In the genomic region with DNA sequence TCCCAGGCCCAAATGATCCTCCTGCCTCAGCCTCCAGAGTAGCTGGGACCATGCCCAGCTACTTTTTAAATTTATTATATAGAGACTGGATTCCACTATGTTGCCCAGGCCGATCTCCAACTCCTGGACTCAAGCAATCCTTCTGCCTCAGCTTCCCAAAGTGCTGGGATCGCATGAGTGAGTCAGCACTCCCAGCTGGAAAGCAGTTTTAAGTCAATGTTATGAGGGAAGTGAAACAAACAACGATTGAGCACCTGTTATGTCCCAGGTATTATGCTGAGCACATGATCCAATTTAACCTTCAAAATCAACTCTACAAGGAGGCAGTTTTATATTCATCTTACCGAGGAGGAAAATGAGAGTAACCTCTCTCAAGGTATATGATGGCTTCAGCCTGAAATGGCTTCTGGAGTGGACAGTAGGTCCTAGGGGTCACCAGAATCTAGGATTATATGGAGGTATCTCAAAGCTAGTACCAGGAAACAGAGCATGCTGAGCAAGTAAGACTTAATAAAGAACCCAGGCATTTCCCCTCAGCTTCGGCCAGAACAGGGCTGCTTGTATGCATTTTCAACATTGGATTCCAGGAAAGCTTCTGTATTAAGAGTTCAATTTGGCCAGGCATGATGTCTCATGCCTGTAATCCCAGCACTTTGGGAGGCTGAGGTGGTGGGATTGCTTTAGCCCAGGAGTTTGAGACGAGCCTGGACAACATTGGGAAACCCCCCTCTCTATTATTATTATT, we compare ENCODE assay signal across 20 cellular contexts. TPM values are rescaled to one million over a fixed set of nuclear protein-coding genes. Genes with fewer than 3 reads are reported as not detected.
A peak's percentile ranks its signal among the peaks of the same experiment; 100 is the strongest.
DNase-seq lines count a peak whose midpoint lies in the region; ATAC-seq, FAIRE-seq and TF ChIP-seq lines count a peak whose summit lies in the region.
"Had no signal": no experiment of that assay in that cellular context is flagged by ENCODE, and none has a peak within 500 bp of the region (broad histone marks: within the 10 kb centered on the region; RNA-seq: fewer than 3 reads in every experiment).

No MANE protein-coding gene starts in this region.

- no peaks in the 10 kb centered on the region for H3K9me3 Mint-ChIP-seq in Calu3 (ENCODE audit: low read depth, unreplicated experiment)
- H3K9me3 Mint-ChIP-seq in activated T-helper 1 cell treated with anti-CD3 and anti-CD28 coated beads, Interleukin-12 subunit alpha, Interleukin-12 subunit beta, Interleukin-2, Interleukin-4 antibody, amounts not matched to agents 30 ng/mL and 10 ng/mL and 1 ng/mL, durations not matched to agents 14 hours and 24 hours and 36 hours: no peaks in the 10 kb centered on the region

- no peak overlapping the region for H3K4me3 Mint-ChIP-seq in Calu3 (ENCODE audit: low read depth, unreplicated experiment)
- H3K4me3 Mint-ChIP-seq in activated T-helper 1 cell treated with anti-CD3 and anti-CD28 coated beads, Interleukin-12 subunit alpha, Interleukin-12 subunit beta, Interleukin-2, Interleukin-4 antibody, amounts not matched to agents 30 ng/mL and 10 ng/mL and 1 ng/mL, durations not matched to agents 14 hours and 24 hours and 36 hours: no peak overlapping the region

- H3K4me3 ChIP-seq in RWPE2 (ENCODE audit: severe bottlenecking) (no peak overlapping the region), stomach (no peak overlapping the region)
- H3K4me3 ChIP-seq: BLaER1 treated with 17β-estradiol and CSF1 and Interleukin-3, amounts not matched to agents 10 nM and 100 nM; SJSA1 had no signal

- intact Hi-C loops in Calu3 (cut with micrococcal nuclease; ENCODE audit: unreplicated experiment) (loop anchor here (5.0 kb wide), 2 partner anchors 33 to 53 kb away; partner anchors contain the start of gene EDN1), stomach (cut with DNase I; ENCODE audit: low total_unique reads) (no loop called here)
- intact Hi-C loops in activated T-helper 1 cell treated with anti-CD3 and anti-CD28 coated beads, Interleukin-12 subunit alpha, Interleukin-12 subunit beta, Interleukin-2, Interleukin-4 antibody, amounts not matched to agents 30 ng/mL and 10 ng/mL and 1 ng/mL, durations not matched to agents 14 hours and 24 hours and 36 hours (cut with micrococcal nuclease): no loop called here

- H3K27me3 Mint-ChIP-seq in Calu3 (ENCODE audit: unreplicated experiment): no peaks in the 10 kb centered on the region
- H3K27me3 Mint-ChIP-seq in activated T-helper 1 cell treated with anti-CD3 and anti-CD28 coated beads, Interleukin-12 subunit alpha, Interleukin-12 subunit beta, Interleukin-2, Interleukin-4 antibody, amounts not matched to agents 30 ng/mL and 10 ng/mL and 1 ng/mL, durations not matched to agents 14 hours and 24 hours and 36 hours (ENCODE audit: insufficient read depth): peaks cover 2% of the 10 kb centered on the region

- H3K4me1 Mint-ChIP-seq in Calu3 (ENCODE audit: low read depth, unreplicated experiment): peaks cover 67% of the 10 kb centered on the region
- H3K4me1 Mint-ChIP-seq in activated T-helper 1 cell treated with anti-CD3 and anti-CD28 coated beads, Interleukin-12 subunit alpha, Interleukin-12 subunit beta, Interleukin-2, Interleukin-4 antibody, amounts not matched to agents 30 ng/mL and 10 ng/mL and 1 ng/mL, durations not matched to agents 14 hours and 24 hours and 36 hours (ENCODE audit: low read depth): no peaks in the 10 kb centered on the region

- TF ChIP-seq POLR2A in stomach (IDR thresholded peaks at IDR 0.05): no peak

- H3K27ac ChIP-seq in RWPE2 (ENCODE audit: poor library complexity, severe bottlenecking) (peak overlapping the region; percentile 87), stomach (peak overlapping the region; percentile 72 to 84 (median 81))
- H3K27ac ChIP-seq: BLaER1 treated with 17β-estradiol and CSF1 and Interleukin-3, amounts not matched to agents 10 nM and 100 nM; HL-60; RWPE1; SJSA1 had no signal

- TF ChIP-seq CTCF in Calu3 (IDR thresholded peaks at IDR 0.05; ENCODE audit: unreplicated experiment) (no peak), RWPE2 (IDR thresholded peaks at IDR 0.05; ENCODE audit: poor library complexity, severe bottlenecking) (no peak), stomach (IDR thresholded peaks at IDR 0.05) (no peak)

- H3K27me3 ChIP-seq in RWPE2 (ENCODE audit: insufficient read depth, poor library complexity, severe bottlenecking) (no peaks in the 10 kb centered on the region), stomach (no peaks in the 10 kb centered on the region)
- H3K27me3 ChIP-seq: BLaER1 treated with 17β-estradiol and CSF1 and Interleukin-3, amounts not matched to agents 10 nM and 100 nM; SJSA1 had no signal

- BruUV-seq in Calu3 (replicated peaks; lab: Mats Ljungman, UMichigan): no TSS peak

- no peak for ATAC-seq in RWPE2 (ENCODE audit: low read depth)

- CTCF ChIA-PET in Calu3 (lab: Charles Lee): interaction anchor here (1.7 kb wide), 1 partner anchor 159 kb away, joined by 4 read pairs; no protein-coding TSS in a partner anchor

- TF ChIP-seq EP300 in stomach (IDR thresholded peaks at IDR 0.05): no peak

- H3K36me3 ChIP-seq in RWPE2 (ENCODE audit: low read depth) (no peaks in the 10 kb centered on the region), stomach (no peaks in the 10 kb centered on the region)
- H3K36me3 ChIP-seq: BLaER1 treated with 17β-estradiol and CSF1 and Interleukin-3, amounts not matched to agents 10 nM and 100 nM; SJSA1 had no signal

- peaks cover 5% of the 10 kb centered on the region for H3K36me3 Mint-ChIP-seq in Calu3 (ENCODE audit: insufficient read depth, unreplicated experiment)
- no peaks in the 10 kb centered on the region for H3K36me3 Mint-ChIP-seq in activated T-helper 1 cell treated with anti-CD3 and anti-CD28 coated beads, Interleukin-12 subunit alpha, Interleukin-12 subunit beta, Interleukin-2, Interleukin-4 antibody, amounts not matched to agents 30 ng/mL and 10 ng/mL and 1 ng/mL, durations not matched to agents 14 hours and 24 hours and 36 hours (ENCODE audit: low read depth)

- DNase-seq in Calu3: no peak
- DNase-seq in RWPE2 (ENCODE audit: low spot score): no peak
- DNase-seq in fibroblast of gingiva (ENCODE audit: low read depth): peak; percentile 25
- DNase-seq in stomach: no peak
- DNase-seq in NCI-H82 (lab: John Stamatoyannopoulos, UW): no peak
- no peak for DNase-seq in NCI-H2029 treated with DMSO at 0.1 percent for 48 hours (lab: John Stamatoyannopoulos, UW)
- no peak for DNase-seq in GM19239 (ENCODE audit: insufficient read length, low spot score)
- no peak for DNase-seq in activated T-helper 1 cell treated with anti-CD3 and anti-CD28 coated beads, Interleukin-12 subunit alpha, Interleukin-12 subunit beta, Interleukin-2, Interleukin-4 antibody, amounts not matched to agents 30 ng/mL and 10 ng/mL and 1 ng/mL, durations not matched to agents 14 hours and 24 hours and 36 hours (ENCODE audit: low spot score)
- DNase-seq: DMS79, MV-4-11, NCI-H1417 treated with DMSO at 0.1 percent for 48 hours, NCI-H2029, NCI-H2171 treated with DMSO at 0.1 percent for 48 hours, NCI-H446 treated with DMSO at 0.1 percent for 48 hours, OCI-M1 had no signal

- no peaks in the 10 kb centered on the region for H3K9me3 ChIP-seq in RWPE2 (ENCODE audit: severe bottlenecking)
- H3K9me3 ChIP-seq in stomach: no peaks in the 10 kb centered on the region
- H3K9me3 ChIP-seq: SJSA1 had no signal

- FAIRE-seq in GM19239 (lab: Jason Lieb, UNC): no peak
- FAIRE-seq: HTR-8/SVneo had no signal

- H3K4me1 ChIP-seq in RWPE2 (ENCODE audit: insufficient read depth, poor library complexity, severe bottlenecking) (peaks cover 34% of the 10 kb centered on the region), stomach (peaks cover 19 to 50% (median 32%) of the 10 kb centered on the region in 4 donors)

- H3K27ac Mint-ChIP-seq in Calu3 (ENCODE audit: unreplicated experiment): peak overlapping the region; percentile 83
- H3K27ac Mint-ChIP-seq in activated T-helper 1 cell treated with anti-CD3 and anti-CD28 coated beads, Interleukin-12 subunit alpha, Interleukin-12 subunit beta, Interleukin-2, Interleukin-4 antibody, amounts not matched to agents 30 ng/mL and 10 ng/mL and 1 ng/mL, durations not matched to agents 14 hours and 24 hours and 36 hours: no peak overlapping the region

- 52 to 62% (median 58%) methylated on average over 6 of the region's 6 CpGs for WGBS in stomach, 5 donors

RNA-seq across cellular contexts. Expression of gene EDN1, which starts 55.0 kb away (rescaled TPM):
- total RNA-seq in Calu3 (2022) (24.7 and 40.6 TPM in 2 replicates), stomach (10 to 100 TPM in 4 of 5 donors, under 1 TPM in 1; 0.58 to 95.1 (median 19.1) TPM)
- 1 to 10 TPM; 4.4 to 6.5 (median 6.1) TPM for polyA plus RNA-seq in stomach
- total RNA-seq in activated T-helper 1 cell treated with anti-CD3 and anti-CD28 coated beads, Interleukin-12 subunit alpha, Interleukin-12 subunit beta, Interleukin-2, Interleukin-4 antibody, amounts not matched to agents 30 ng/mL and 10 ng/mL and 1 ng/mL, durations not matched to agents 14 hours and 24 hours and 36 hours: 0.12 and 0.36 TPM in 2 replicates
